17 cellular contexts compared by ENCODE assay signal in the genomic region with DNA sequence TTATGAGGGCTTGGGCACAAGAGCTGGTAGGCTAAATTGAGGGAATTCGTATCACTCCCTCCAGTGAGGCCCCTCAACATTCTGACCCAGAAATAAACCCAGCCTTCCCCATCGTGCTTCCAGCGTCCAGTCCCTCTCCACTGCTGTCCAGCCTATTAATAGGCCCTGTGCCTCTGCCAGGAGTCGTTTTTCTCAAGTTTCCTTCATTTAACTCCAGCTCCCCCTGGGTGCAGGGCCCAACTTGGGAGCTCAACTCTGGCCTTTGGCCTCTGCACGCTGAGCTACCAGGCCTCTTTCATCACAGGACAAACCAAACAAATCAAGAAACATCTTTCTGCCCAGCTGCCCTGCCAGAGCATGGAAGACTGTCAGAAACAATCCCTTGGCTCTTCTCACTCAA. TPM values are rescaled to one million over a fixed set of nuclear protein-coding genes. Genes with fewer than 3 reads are reported as not detected.
A peak's percentile ranks its signal among the peaks of the same experiment; 100 is the strongest.
DNase-seq lines count a peak whose midpoint lies in the region; ATAC-seq lines count a peak whose summit lies in the region.
"Had no signal": no experiment of that assay in that cellular context is flagged by ENCODE, and none has a peak within 500 bp of the region (broad histone marks: within the 10 kb centered on the region; RNA-seq: fewer than 3 reads in every experiment).

No MANE protein-coding gene starts in this region.

- no peaks in the 10 kb centered on the region for H3K9me3 Mint-ChIP-seq in activated naive CD8-positive, alpha-beta T cell treated with anti-CD3 and anti-CD28 coated beads, Interleukin-2, amount 10 ng/mL, durations not matched to agents 7 days and 5 days
- no peaks in the 10 kb centered on the region for H3K9me3 Mint-ChIP-seq in activated naive CD8-positive, alpha-beta T cell treated with anti-CD3 and anti-CD28 coated beads for 36 hours

- peaks cover 12% of the 10 kb centered on the region for H3K36me3 ChIP-seq in rectal smooth muscle tissue (ENCODE audit: control insufficient read depth, insufficient read depth, low read length)
- H3K36me3 ChIP-seq: breast epithelium, HAP-1 had no signal

- H3K4me3 ChIP-seq in rectal smooth muscle tissue (ENCODE audit: low read length) = no peak overlapping the region
- H3K4me3 ChIP-seq: breast epithelium, HAP-1 had no signal

- H3K9ac ChIP-seq in rectal smooth muscle tissue (ENCODE audit: low read length) = no peak overlapping the region

- peaks cover 46% of the 10 kb centered on the region for H3K4me1 Mint-ChIP-seq in activated naive CD8-positive, alpha-beta T cell treated with anti-CD3 and anti-CD28 coated beads, Interleukin-2, amount 10 ng/mL, durations not matched to agents 7 days and 5 days
- H3K4me1 Mint-ChIP-seq in activated naive CD8-positive, alpha-beta T cell treated with anti-CD3 and anti-CD28 coated beads for 36 hours = peaks cover 9% of the 10 kb centered on the region

- H3K4me3 Mint-ChIP-seq in activated naive CD8-positive, alpha-beta T cell treated with anti-CD3 and anti-CD28 coated beads, Interleukin-2, amount 10 ng/mL, durations not matched to agents 7 days and 5 days = no peak overlapping the region
- H3K4me3 Mint-ChIP-seq in activated naive CD8-positive, alpha-beta T cell treated with anti-CD3 and anti-CD28 coated beads for 36 hours = no peak overlapping the region

- H3K27ac ChIP-seq in layer of hippocampus (ENCODE audit: low read depth, low read length) (peak overlapping the region; percentile 32), rectal smooth muscle tissue (ENCODE audit: low read depth, low read length) (peak overlapping the region; percentile 45)

- H3K27me3 ChIP-seq in layer of hippocampus (ENCODE audit: control insufficient read depth, insufficient read depth, low read length) (no peaks in the 10 kb centered on the region), rectal smooth muscle tissue (ENCODE audit: control insufficient read depth, insufficient read depth, low read length) (no peaks in the 10 kb centered on the region)
- H3K27me3 ChIP-seq: breast epithelium had no signal

- ATAC-seq in activated naive CD8-positive, alpha-beta T cell treated with anti-CD3 and anti-CD28 coated beads, Interleukin-2, amount 10 ng/mL, durations not matched to agents 7 days and 5 days (ENCODE audit: low read depth) = no peak
- ATAC-seq in HG02610 (IDR thresholded peaks at IDR 0.05; ENCODE audit: unreplicated experiment) = no peak

- peak overlapping the region; percentile 51 for H3K27ac Mint-ChIP-seq in activated naive CD8-positive, alpha-beta T cell treated with anti-CD3 and anti-CD28 coated beads, Interleukin-2, amount 10 ng/mL, durations not matched to agents 7 days and 5 days
- no peak overlapping the region for H3K27ac Mint-ChIP-seq in activated naive CD8-positive, alpha-beta T cell treated with anti-CD3 and anti-CD28 coated beads for 36 hours

- H3K36me3 Mint-ChIP-seq in activated naive CD8-positive, alpha-beta T cell treated with anti-CD3 and anti-CD28 coated beads, Interleukin-2, amount 10 ng/mL, durations not matched to agents 7 days and 5 days = peaks cover 63% of the 10 kb centered on the region
- peaks cover 15% of the 10 kb centered on the region for H3K36me3 Mint-ChIP-seq in activated naive CD8-positive, alpha-beta T cell treated with anti-CD3 and anti-CD28 coated beads for 36 hours

- POLR2A ChIA-PET in activated naive CD8-positive, alpha-beta T cell treated with anti-CD3 and anti-CD28 coated beads, Interleukin-2, amount 10 ng/mL, durations not matched to agents 7 days and 5 days (lab: Charles Lee) = interaction anchor here (0.5 to 1.5 kb wide), 5 partner anchors 9 to 306 kb away, joined by 3 to 6 read pairs (median 3); a partner anchor contains a TSS

- H3K27me3 Mint-ChIP-seq in activated naive CD8-positive, alpha-beta T cell treated with anti-CD3 and anti-CD28 coated beads, Interleukin-2, amount 10 ng/mL, durations not matched to agents 7 days and 5 days = no peaks in the 10 kb centered on the region
- H3K27me3 Mint-ChIP-seq in activated naive CD8-positive, alpha-beta T cell treated with anti-CD3 and anti-CD28 coated beads for 36 hours = no peaks in the 10 kb centered on the region

- no peak for DNase-seq in activated naive CD8-positive, alpha-beta T cell treated with anti-CD3 and anti-CD28 coated beads, Interleukin-2, amount 10 ng/mL, durations not matched to agents 7 days and 5 days
- DNase-seq in activated naive CD8-positive, alpha-beta T cell treated with anti-CD3 and anti-CD28 coated beads for 36 hours = no peak
- DNase-seq in COR-L47 (lab: John Stamatoyannopoulos, UW) (no peak), germinal center (ENCODE audit: low spot score) (no peak), superior temporal gyrus (ENCODE audit: extremely low spot score) (no peak)
- DNase-seq: activated gamma-delta T cell; Karpas-422; NCI-H187; stimulated activated CD4-positive, alpha-beta T cell treated with anti-CD3 and anti-CD28 coated beads, Interleukin-4, amount 100 ng/mL, for 4 hours; stimulated activated naive CD4-positive, alpha-beta T cell had no signal

- peaks cover 25% of the 10 kb centered on the region for H3K4me1 ChIP-seq in rectal smooth muscle tissue (ENCODE audit: control insufficient read depth, insufficient read depth, low read length)
- H3K4me1 ChIP-seq: breast epithelium, HAP-1 had no signal

RNA-seq across cellular contexts. Expression of a gene that starts 10.0 kb away (rescaled TPM):
- 10 to 100 TPM; 12.8 TPM for total RNA-seq in activated naive CD8-positive, alpha-beta T cell treated with anti-CD3 and anti-CD28 coated beads, Interleukin-2, amount 10 ng/mL, durations not matched to agents 7 days and 5 days
- total RNA-seq in activated naive CD8-positive, alpha-beta T cell treated with anti-CD3 and anti-CD28 coated beads for 36 hours = 1 to 10 TPM; 5.7 TPM

RNA-seq across cellular contexts. Expression of a gene that starts 23.6 kb away (rescaled TPM):
- total RNA-seq in activated naive CD8-positive, alpha-beta T cell treated with anti-CD3 and anti-CD28 coated beads, Interleukin-2, amount 10 ng/mL, durations not matched to agents 7 days and 5 days = under 1 TPM; 0.17 to 0.31 TPM
- total RNA-seq in activated naive CD8-positive, alpha-beta T cell treated with anti-CD3 and anti-CD28 coated beads for 36 hours = not detected
- total RNA-seq: A673; activated CD8-positive, alpha-beta memory T cell treated with anti-CD3 and anti-CD28 coated beads for 36 hours; breast epithelium had no signal

RNA-seq across cellular contexts. Expression of a gene that starts 33.5 kb away (rescaled TPM):
- 10 to 100 TPM; 47.7 to 48.3 TPM for total RNA-seq in activated naive CD8-positive, alpha-beta T cell treated with anti-CD3 and anti-CD28 coated beads, Interleukin-2, amount 10 ng/mL, durations not matched to agents 7 days and 5 days
- 10 to 100 TPM; 64.0 to 68.5 TPM for total RNA-seq in activated naive CD8-positive, alpha-beta T cell treated with anti-CD3 and anti-CD28 coated beads for 36 hours
